ENCODE assay signal across 1 cellular context in genomic region chrX:1392376-1393130, GRCh38.
TF ChIP-seq lines count a peak whose summit lies in the region.

No MANE protein-coding gene starts in this region.

TF ChIP-seq in HEK293, 187 proteins besides CTCF, POLR2A, EP300 and RAD21 (continued from another document and continues in another):
- TF ChIP-seq INSM2 (tag by site-specific recombination; IDR thresholded peaks at IDR 0.05) (peak; percentile 71), ZBTB6 (tag by site-specific recombination; IDR thresholded peaks at IDR 0.05) (no peak), BCL11A (tag by site-specific recombination; IDR thresholded peaks at IDR 0.05; ENCODE audit: low read depth) (peak; percentile 99), ZNF707 (tag by site-specific recombination; IDR thresholded peaks at IDR 0.05) (no peak), ZNF138 (tag by site-specific recombination; IDR thresholded peaks at IDR 0.05; ENCODE audit: borderline replicate concordance) (no peak), ZNF362 (tag by site-specific recombination; IDR thresholded peaks at IDR 0.05) (no peak), MYNN (tag by site-specific recombination; IDR thresholded peaks at IDR 0.05; ENCODE audit: borderline replicate concordance) (no peak), ZNF48 (tag by site-specific recombination; IDR thresholded peaks at IDR 0.05) (no peak), ZNF621 (tag by site-specific recombination; IDR thresholded peaks at IDR 0.05) (no peak), ZBTB17 (tag by site-specific recombination; IDR thresholded peaks at IDR 0.05) (no peak; the same call in 1 of the 2 replicates), ZNF521 (tag by site-specific recombination; IDR thresholded peaks at IDR 0.05) (no peak), ZNF366 (tag by site-specific recombination; conservative IDR thresholded peaks at IDR 0.05) (no peak), ZNF211 (tag by site-specific recombination; IDR thresholded peaks at IDR 0.05; ENCODE audit: low read depth) (no peak), SCRT2 (tag by site-specific recombination; IDR thresholded peaks at IDR 0.05) (no peak), PATZ1 (tag by site-specific recombination; IDR thresholded peaks at IDR 0.05) (peak; percentile 96), ZSCAN23 (tag by site-specific recombination; IDR thresholded peaks at IDR 0.05) (no peak), ZNF837 (tag by site-specific recombination; IDR thresholded peaks at IDR 0.05) (no peak), SP2 (tag by site-specific recombination; IDR thresholded peaks at IDR 0.05) (peak; percentile 81; the same call in 1 of the 2 replicates), ZNF37A (tag by site-specific recombination; IDR thresholded peaks at IDR 0.05) (no peak), HOXA7 (CRISPR knock-in tag; IDR thresholded peaks at IDR 0.05; ENCODE audit: borderline replicate concordance) (no peak), PRDM10 (tag by site-specific recombination; IDR thresholded peaks at IDR 0.05) (peak; percentile 72), ZNF792 (tag by site-specific recombination; IDR thresholded peaks at IDR 0.05) (no peak), ZNF248 (tag by site-specific recombination; IDR thresholded peaks at IDR 0.05) (no peak), ZNF585B (tag by site-specific recombination; IDR thresholded peaks at IDR 0.05) (no peak), ZNF580 (tag by site-specific recombination; IDR thresholded peaks at IDR 0.05) (peak; percentile 64; the same call in 1 of the 2 replicates), ZNF654 (tag by site-specific recombination; IDR thresholded peaks at IDR 0.05; ENCODE audit: low read depth) (no peak), RBAK (tag by site-specific recombination; IDR thresholded peaks at IDR 0.05) (no peak), HOXC10 (CRISPR knock-in tag; IDR thresholded peaks at IDR 0.05) (no peak), ZNF670 (tag by site-specific recombination; IDR thresholded peaks at IDR 0.05; ENCODE audit: low read depth) (no peak), ZNF513 (tag by site-specific recombination; IDR thresholded peaks at IDR 0.05) (no peak; the same call in 1 of the 2 replicates), ZNF398 (tag by site-specific recombination; IDR thresholded peaks at IDR 0.05) (peak; percentile 87; the same call in 1 of the 2 replicates), BCL6B (tag by site-specific recombination; IDR thresholded peaks at IDR 0.05) (no peak), ZNF391 (tag by site-specific recombination; IDR thresholded peaks at IDR 0.05; ENCODE audit: borderline replicate concordance, low read depth) (peak; percentile 58; the same call in 1 of the 2 replicates), ZNF626 (tag by site-specific recombination; IDR thresholded peaks at IDR 0.05) (no peak), BCL11B (tag by site-specific recombination; IDR thresholded peaks at IDR 0.05; ENCODE audit: low read depth) (peak; percentile 100), ZIC2 (tag by site-specific recombination; IDR thresholded peaks at IDR 0.05) (peak; percentile 70), ZBTB7A (tag by site-specific recombination; IDR thresholded peaks at IDR 0.05; ENCODE audit: low read depth) (peak; percentile 99), ZNF184 (tag by site-specific recombination; IDR thresholded peaks at IDR 0.05) (no peak), ZFP3 (tag by site-specific recombination; IDR thresholded peaks at IDR 0.05; ENCODE audit: low read depth) (no peak), ZNF23 (tag by site-specific recombination; IDR thresholded peaks at IDR 0.05; ENCODE audit: borderline replicate concordance) (no peak), ZNF518A (tag by site-specific recombination; conservative IDR thresholded peaks at IDR 0.05; ENCODE audit: low read depth) (no peak), ZNF791 (tag by site-specific recombination; IDR thresholded peaks at IDR 0.05) (no peak), ZNF394 (tag by site-specific recombination; IDR thresholded peaks at IDR 0.05; ENCODE audit: borderline replicate concordance) (peak; percentile 18; the same call in 1 of the 2 replicates)
